ENCODE assay signal across 1 cellular context in the genomic region with DNA sequence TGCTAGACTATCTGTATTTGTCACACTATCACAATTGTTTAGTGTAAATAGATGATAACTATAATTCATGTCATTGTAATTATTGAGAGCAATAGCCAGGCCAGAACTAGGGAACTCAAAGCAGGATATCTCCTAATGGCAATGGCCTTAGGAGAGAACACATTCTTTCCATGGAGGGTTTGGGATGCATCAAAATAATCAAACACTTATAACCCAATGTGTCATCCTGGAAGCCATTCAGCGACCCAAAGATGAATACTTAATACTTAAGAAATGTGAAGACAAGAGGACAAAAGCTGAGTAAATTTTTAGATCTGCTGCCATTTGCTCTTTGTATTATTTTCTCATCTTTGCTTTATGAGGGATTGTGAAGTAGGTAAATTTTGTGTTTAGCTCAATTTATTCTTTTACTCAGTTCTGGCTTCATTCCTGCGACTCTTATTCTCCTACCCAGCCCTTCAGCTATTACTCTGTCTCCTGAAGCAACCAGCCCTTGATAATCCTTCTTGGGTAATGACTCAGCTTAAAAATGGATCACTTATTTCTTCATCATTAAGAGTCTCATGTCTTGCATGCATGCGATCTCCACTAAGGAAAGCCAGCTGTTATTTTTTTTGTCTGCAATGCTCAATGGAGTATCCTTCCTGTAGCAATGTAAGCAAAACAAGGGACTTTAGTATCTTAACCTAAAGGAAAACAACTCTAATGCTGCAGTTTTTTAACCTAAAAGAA.
TF ChIP-seq lines count a peak whose summit lies in the region.

No MANE protein-coding gene starts in this region.

TF ChIP-seq in K562, 482 proteins besides CTCF, POLR2A, EP300 and RAD21:
- no peak for TF ChIP-seq TOE1 (IDR thresholded peaks at IDR 0.05; ENCODE audit: borderline replicate concordance)
- no peak for TF ChIP-seq TOE1 (CRISPR knock-in tag; IDR thresholded peaks at IDR 0.05; ENCODE audit: borderline replicate concordance, low read depth)
- TF ChIP-seq, protein P1, sequence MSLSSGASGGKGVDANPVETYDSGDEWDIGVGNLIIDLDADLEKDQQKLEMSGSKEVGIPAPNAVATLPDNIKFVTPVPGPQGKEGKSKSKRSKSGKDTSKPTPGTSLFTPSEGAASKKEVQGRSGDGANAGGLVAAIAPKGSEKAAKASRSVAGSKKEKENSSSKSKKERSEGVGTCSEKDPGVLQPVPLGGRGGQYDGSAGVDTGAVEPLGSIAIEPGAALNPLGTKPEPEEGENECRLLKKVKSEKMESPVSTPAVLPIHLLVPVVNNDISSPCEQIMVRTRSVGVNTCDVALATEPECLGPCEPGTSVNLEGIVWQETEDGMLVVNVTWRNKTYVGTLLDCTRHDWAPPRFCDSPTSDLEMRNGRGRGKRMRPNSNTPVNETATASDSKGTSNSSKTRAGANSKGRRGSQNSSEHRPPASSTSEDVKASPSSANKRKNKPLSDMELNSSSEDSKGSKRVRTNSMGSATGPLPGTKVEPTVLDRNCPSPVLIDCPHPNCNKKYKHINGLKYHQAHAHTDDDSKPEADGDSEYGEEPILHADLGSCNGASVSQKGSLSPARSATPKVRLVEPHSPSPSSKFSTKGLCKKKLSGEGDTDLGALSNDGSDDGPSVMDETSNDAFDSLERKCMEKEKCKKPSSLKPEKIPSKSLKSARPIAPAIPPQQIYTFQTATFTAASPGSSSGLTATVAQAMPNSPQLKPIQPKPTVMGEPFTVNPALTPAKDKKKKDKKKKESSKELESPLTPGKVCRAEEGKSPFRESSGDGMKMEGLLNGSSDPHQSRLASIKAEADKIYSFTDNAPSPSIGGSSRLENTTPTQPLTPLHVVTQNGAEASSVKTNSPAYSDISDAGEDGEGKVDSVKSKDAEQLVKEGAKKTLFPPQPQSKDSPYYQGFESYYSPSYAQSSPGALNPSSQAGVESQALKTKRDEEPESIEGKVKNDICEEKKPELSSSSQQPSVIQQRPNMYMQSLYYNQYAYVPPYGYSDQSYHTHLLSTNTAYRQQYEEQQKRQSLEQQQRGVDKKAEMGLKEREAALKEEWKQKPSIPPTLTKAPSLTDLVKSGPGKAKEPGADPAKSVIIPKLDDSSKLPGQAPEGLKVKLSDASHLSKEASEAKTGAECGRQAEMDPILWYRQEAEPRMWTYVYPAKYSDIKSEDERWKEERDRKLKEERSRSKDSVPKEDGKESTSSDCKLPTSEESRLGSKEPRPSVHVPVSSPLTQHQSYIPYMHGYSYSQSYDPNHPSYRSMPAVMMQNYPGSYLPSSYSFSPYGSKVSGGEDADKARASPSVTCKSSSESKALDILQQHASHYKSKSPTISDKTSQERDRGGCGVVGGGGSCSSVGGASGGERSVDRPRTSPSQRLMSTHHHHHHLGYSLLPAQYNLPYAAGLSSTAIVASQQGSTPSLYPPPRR (CRISPR knock-in tag; IDR thresholded peaks at IDR 0.05; ENCODE audit: borderline replicate concordance): no peak
- TF ChIP-seq, protein P2, sequence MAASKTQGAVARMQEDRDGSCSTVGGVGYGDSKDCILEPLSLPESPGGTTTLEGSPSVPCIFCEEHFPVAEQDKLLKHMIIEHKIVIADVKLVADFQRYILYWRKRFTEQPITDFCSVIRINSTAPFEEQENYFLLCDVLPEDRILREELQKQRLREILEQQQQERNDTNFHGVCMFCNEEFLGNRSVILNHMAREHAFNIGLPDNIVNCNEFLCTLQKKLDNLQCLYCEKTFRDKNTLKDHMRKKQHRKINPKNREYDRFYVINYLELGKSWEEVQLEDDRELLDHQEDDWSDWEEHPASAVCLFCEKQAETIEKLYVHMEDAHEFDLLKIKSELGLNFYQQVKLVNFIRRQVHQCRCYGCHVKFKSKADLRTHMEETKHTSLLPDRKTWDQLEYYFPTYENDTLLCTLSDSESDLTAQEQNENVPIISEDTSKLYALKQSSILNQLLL (CRISPR knock-in tag; IDR thresholded peaks at IDR 0.05; ENCODE audit: borderline replicate concordance): no peak
- TF ChIP-seq ZNF830 (CRISPR knock-in tag; IDR thresholded peaks at IDR 0.05): no peak
- no peak for TF ChIP-seq SMAD3 (CRISPR knock-in tag; conservative IDR thresholded peaks at IDR 0.05)
- TF ChIP-seq NFE2L1 (tag; IDR thresholded peaks at IDR 0.05; ENCODE audit: borderline replicate concordance, low read depth): peak; percentile 64; the same call in 1 of the 2 replicates
- peak; percentile 78 for TF ChIP-seq MAFG (tag; conservative IDR thresholded peaks at IDR 0.05)
- peak; percentile 41; the same call in 1 of the 2 replicates for TF ChIP-seq ZNF316 (IDR thresholded peaks at IDR 0.05)
- TF ChIP-seq NFE2 (IDR thresholded peaks at IDR 0.05; ENCODE audit: low read depth): peak; percentile 54
